ENCODE assay signal across 9 cellular contexts in the genomic region with DNA sequence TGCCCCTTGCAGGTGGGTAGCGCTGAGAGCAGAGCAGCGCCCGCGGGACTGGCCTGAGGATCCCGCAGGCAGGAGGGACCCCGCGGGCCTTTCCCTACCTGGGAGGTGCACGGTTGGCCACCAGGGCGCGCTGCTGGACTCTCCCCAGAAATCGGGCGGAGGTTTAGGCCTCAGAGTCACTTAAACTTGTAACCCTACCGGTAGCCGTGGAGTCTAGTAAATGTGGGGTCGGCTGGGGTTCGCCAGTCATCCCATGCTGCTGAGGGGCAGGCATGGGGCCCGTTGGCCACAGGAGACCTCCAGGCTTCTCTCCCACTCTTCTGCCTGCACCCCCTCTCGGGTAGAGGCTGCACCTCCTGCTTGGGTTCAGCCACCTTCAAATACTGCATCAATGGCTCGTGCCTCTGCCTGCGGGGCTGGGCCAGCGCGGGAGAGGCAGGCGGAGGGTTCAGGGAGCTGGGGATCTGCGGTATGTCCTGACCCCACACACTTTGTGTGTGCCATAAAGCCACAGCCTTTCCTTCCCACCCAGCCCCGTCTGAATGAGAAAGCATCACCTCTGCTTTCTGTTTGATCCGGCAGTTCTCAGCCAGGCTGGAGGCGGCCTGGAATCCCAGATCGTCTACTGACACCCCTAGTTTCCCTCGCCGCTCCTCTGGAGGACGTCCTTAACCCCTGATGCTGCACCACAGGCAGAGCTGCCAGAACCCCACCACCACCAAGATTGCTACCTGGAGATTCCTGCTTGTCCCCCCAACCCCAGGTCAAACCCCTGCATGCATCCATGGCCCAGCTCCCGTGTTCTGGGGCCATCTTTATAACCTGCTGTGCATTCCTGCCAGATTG. TPM values are rescaled to one million over a fixed set of nuclear protein-coding genes. Genes with fewer than 3 reads are reported as not detected.
DNase-seq lines count a peak whose midpoint lies in the region; ATAC-seq, FAIRE-seq and TF ChIP-seq lines count a peak whose summit lies in the region.
"Had no signal": no experiment of that assay in that cellular context is flagged by ENCODE, and none has a peak within 500 bp of the region (broad histone marks: within the 10 kb centered on the region; RNA-seq: fewer than 3 reads in every experiment).

No MANE protein-coding gene starts in this region.

- no peaks in the 10 kb centered on the region for H3K36me3 Mint-ChIP-seq in activated CD4-positive, alpha-beta T cell treated with anti-CD3 and anti-CD28 coated beads for 36 hours (ENCODE audit: low read depth)

- no peaks in the 10 kb centered on the region for H3K36me3 ChIP-seq in colonic mucosa

- peak; percentile 96 to 98 for ATAC-seq in A549
- ATAC-seq in GM18519 (IDR thresholded peaks at IDR 0.05; ENCODE audit: low FRiP score, unreplicated experiment), result peak; percentile 55
- peak; percentile 83 for ATAC-seq in HG03045 (IDR thresholded peaks at IDR 0.05; ENCODE audit: unreplicated experiment)
- ATAC-seq in activated CD4-positive, alpha-beta T cell treated with anti-CD3 and anti-CD28 coated beads for 36 hours, result peak; percentile 98

- CTCF ChIA-PET in A549 (lab: Yijun Ruan, JAX), result interaction anchor here (0.7 to 21.4 kb wide), 17 partner anchors 9 to 368 kb away, joined by 3 to 295 read pairs (median 4); a partner anchor contains a TSS
- CTCF ChIA-PET in activated CD4-positive, alpha-beta T cell treated with anti-CD3 and anti-CD28 coated beads for 36 hours (lab: Charles Lee), result interaction anchor here (0.7 to 9.0 kb wide), 17 partner anchors 7 to 367 kb away, joined by 3 to 165 read pairs (median 4); a partner anchor contains a TSS

- peaks cover 9% of the 10 kb centered on the region; the same call in 2 of the 3 replicates for H3K4me1 ChIP-seq in A549
- H3K4me1 ChIP-seq in colonic mucosa, result peaks cover 4% of the 10 kb centered on the region

- peak; percentile 59 to 75 for DNase-seq in A549 (ENCODE audit: low read depth in 1 of 2, low spot score in 1 of 2)
- DNase-seq in NCI-H460 (ENCODE audit: extremely low read depth, low read depth), result peak; percentile 69
- peak; percentile 95 for DNase-seq in activated CD4-positive, alpha-beta T cell treated with anti-CD3 and anti-CD28 coated beads for 36 hours
- peak; percentile 90 for DNase-seq in colonic mucosa
- DNase-seq in lung microvascular endothelial cell (ENCODE audit: low read depth in 2 of 2), result peak; percentile 74 to 78
- DNase-seq in stimulated activated CD8-positive, alpha-beta memory T cell treated with anti-CD3 and anti-CD28 coated beads, Interleukin-15, amount 100 ng/mL, for 24 hours (ENCODE audit: low read depth), result peak; percentile 79

- H3K4me1 Mint-ChIP-seq in activated CD4-positive, alpha-beta T cell treated with anti-CD3 and anti-CD28 coated beads for 36 hours, result peaks cover 10% of the 10 kb centered on the region

- no peak overlapping the region for H3K4me3 Mint-ChIP-seq in activated CD4-positive, alpha-beta T cell treated with anti-CD3 and anti-CD28 coated beads for 36 hours

- FAIRE-seq in A549 (lab: Jason Lieb, UNC), result no peak

- H3K9me3 ChIP-seq in A549 (no peaks in the 10 kb centered on the region), colonic mucosa (no peaks in the 10 kb centered on the region)

- no peaks in the 10 kb centered on the region for H3K9me3 Mint-ChIP-seq in activated CD4-positive, alpha-beta T cell treated with anti-CD3 and anti-CD28 coated beads for 36 hours (ENCODE audit: low read depth)

- POLR2A ChIA-PET in A549 (lab: Yijun Ruan, JAX), result no interaction called here
- POLR2A ChIA-PET in activated CD4-positive, alpha-beta T cell treated with anti-CD3 and anti-CD28 coated beads for 36 hours (lab: Charles Lee), result no interaction called here

- H3K27me3 Mint-ChIP-seq in activated CD4-positive, alpha-beta T cell treated with anti-CD3 and anti-CD28 coated beads for 36 hours, result no peaks in the 10 kb centered on the region

- no peak overlapping the region for H3K27ac Mint-ChIP-seq in activated CD4-positive, alpha-beta T cell treated with anti-CD3 and anti-CD28 coated beads for 36 hours

- TF ChIP-seq RAD21 in A549 (conservative IDR thresholded peaks at IDR 0.05 in 1 of 2, IDR thresholded peaks at IDR 0.05 in 1 of 2), result peak; percentile 67 to 74

- H3K27me3 ChIP-seq in colonic mucosa, result no peaks in the 10 kb centered on the region

- intact Hi-C loops in activated CD4-positive, alpha-beta T cell treated with anti-CD3 and anti-CD28 coated beads for 36 hours (cut with DNase I, micrococcal nuclease), result loop anchor here (1.0 to 2.0 kb wide), 6 partner anchors 13 to 341 kb away; a partner anchor contains a TSS
- intact Hi-C loops in colonic mucosa (cut with DNase I), result loop anchor here (2.0 kb wide), 1 partner anchor 129 kb away; no protein-coding TSS in a partner anchor

- 53% methylated on average over 18 of the region's 32 CpGs for WGBS in A549 (ENCODE audit: missing lambda C conversion rate)

- peak overlapping the region in 1 of 2 donors; percentile 46 for H3K9ac ChIP-seq in colonic mucosa (ENCODE audit: low read depth in 2 of 2, low read length in 2 of 2)

- no peak for TF ChIP-seq EP300 in A549 (IDR thresholded peaks at IDR 0.05)

- H3K27ac ChIP-seq in A549 (peak overlapping the region; percentile 73 to 80), colonic mucosa (no peak overlapping the region)

- peak; percentile 76 for TF ChIP-seq CTCF in A549 (IDR thresholded peaks at IDR 0.05)
- TF ChIP-seq CTCF in colonic mucosa (IDR thresholded peaks at IDR 0.05), result peak; percentile 91

- peak overlapping the region; percentile 71 for H3K4me2 ChIP-seq in A549

- H3K4me3 ChIP-seq in A549 (no peak overlapping the region), colonic mucosa (no peak overlapping the region)

- no peak for TF ChIP-seq POLR2A in A549 (IDR thresholded peaks at IDR 0.05; ENCODE audit: low read length)

TF ChIP-seq in A549, 52 proteins besides CTCF, POLR2A, EP300 and RAD21:
- TF ChIP-seq SMC3 (IDR thresholded peaks at IDR 0.05), result peak; percentile 75
- TF ChIP-seq CEBPB (IDR thresholded peaks at IDR 0.05), result no peak

RNA-seq across cellular contexts. Expression of a gene that starts 12.3 kb away (rescaled TPM):
- 17.2 and 21.7 TPM in 2 replicates for polyA plus RNA-seq in A549 (2011; rRNA removed)
- polyA plus RNA-seq in A549 (2012; cell fraction: cytosol; rRNA removed), result 15.3 and 15.8 TPM in 2 replicates
- polyA plus RNA-seq in A549 (2012; cell fraction: nucleus; rRNA removed), result 16.9 and 17.9 TPM in 2 replicates
- polyA plus RNA-seq in A549 (2017; fragmentation: RNase III; extraction: RNeasy Plus Mini Kit Qiagen cat#74134 plus additional on column Dnase treatment), result 13.0 to 14.3 TPM (median 13.6 TPM) in 3 replicates
- polyA minus RNA-seq in A549 (2011; rRNA and poly(A)+ RNA removed), result 10.2 and 16.7 TPM in 2 replicates
- 25.5 and 33.5 TPM in 2 replicates for total RNA-seq in NCI-H460 (2014; rRNA removed; shearing (Covaris generic))
- polyA plus RNA-seq in NCI-H460 (2014; cell fraction: nucleus; rRNA removed), result 44.1 and 57.5 TPM in 2 replicates
- total RNA-seq in activated CD4-positive, alpha-beta T cell treated with anti-CD3 and anti-CD28 coated beads for 36 hours, result 10 to 100 TPM; 18.1 to 20.6 TPM
- 10 to 100 TPM; 62.6 to 77.4 TPM for total RNA-seq in colonic mucosa
- total RNA-seq in lung microvascular endothelial cell, result 0.40 and 0.65 TPM in 2 replicates

RNA-seq across cellular contexts. Expression of a gene that starts 24.0 kb away (rescaled TPM):
- 19.3 and 31.5 TPM in 2 replicates for polyA plus RNA-seq in A549 (2011; rRNA removed)
- polyA plus RNA-seq in A549 (2012; cell fraction: cytosol; rRNA removed), result 29.0 and 34.3 TPM in 2 replicates
- 203 and 228 TPM in 2 replicates for polyA plus RNA-seq in A549 (2012; cell fraction: nucleus; rRNA removed)
- 39.4 to 51.7 TPM (median 47.2 TPM) in 3 replicates for polyA plus RNA-seq in A549 (2017; fragmentation: RNase III; extraction: RNeasy Plus Mini Kit Qiagen cat#74134 plus additional on column Dnase treatment)
- 44.2 and 55.3 TPM in 2 replicates for polyA minus RNA-seq in A549 (2011; rRNA and poly(A)+ RNA removed)
- total RNA-seq in NCI-H460 (2014; rRNA removed; shearing (Covaris generic)), result 33.3 and 39.5 TPM in 2 replicates
- 217 and 225 TPM in 2 replicates for polyA plus RNA-seq in NCI-H460 (2014; cell fraction: nucleus; rRNA removed)
- total RNA-seq in activated CD4-positive, alpha-beta T cell treated with anti-CD3 and anti-CD28 coated beads for 36 hours, result 10 to 100 TPM; 73.5 to 99.5 TPM
- 10 to 100 TPM; 28.0 to 60.3 TPM for total RNA-seq in colonic mucosa
- total RNA-seq in lung microvascular endothelial cell, result 25.3 and 26.8 TPM in 2 replicates

RNA-seq across cellular contexts. Expression of a gene that starts 24.2 kb away (rescaled TPM):
- polyA plus RNA-seq in A549 (2011; rRNA removed), result 0.16 and 0.20 TPM in 2 replicates
- polyA plus RNA-seq in A549 (2012; cell fraction: cytosol; rRNA removed), result 0.09 and 0.13 TPM in 2 replicates
- polyA plus RNA-seq in A549 (2012; cell fraction: nucleus; rRNA removed), result not detected in 2 replicates
- 0.25 TPM in 1 of 3 replicates, not detected in the others for polyA plus RNA-seq in A549 (2017; fragmentation: RNase III; extraction: RNeasy Plus Mini Kit Qiagen cat#74134 plus additional on column Dnase treatment)
- polyA minus RNA-seq in A549 (2011; rRNA and poly(A)+ RNA removed), result 0.29 and 0.74 TPM in 2 replicates
- not detected in 2 replicates for total RNA-seq in NCI-H460 (2014; rRNA removed; shearing (Covaris generic))
- polyA plus RNA-seq in NCI-H460 (2014; cell fraction: nucleus; rRNA removed), result not detected in 2 replicates
- total RNA-seq in activated CD4-positive, alpha-beta T cell treated with anti-CD3 and anti-CD28 coated beads for 36 hours, result under 1 TPM; 0.26 to 0.64 TPM
- total RNA-seq in colonic mucosa, result under 1 TPM in 1 of 2 donors, not detected in 1; 0.32 TPM
- total RNA-seq in lung microvascular endothelial cell, result under 0.01 and 0.22 TPM in 2 replicates

RNA-seq across cellular contexts. Expression of a gene that starts 24.2 kb away (rescaled TPM):
- polyA plus RNA-seq in A549 (2011; rRNA removed), result 4.8 and 6.0 TPM in 2 replicates
- polyA plus RNA-seq in A549 (2012; cell fraction: cytosol; rRNA removed), result 5.0 and 6.5 TPM in 2 replicates
- polyA plus RNA-seq in A549 (2012; cell fraction: nucleus; rRNA removed), result 20.1 and 25.5 TPM in 2 replicates
- 5.3 to 7.2 TPM (median 6.5 TPM) in 3 replicates for polyA plus RNA-seq in A549 (2017; fragmentation: RNase III; extraction: RNeasy Plus Mini Kit Qiagen cat#74134 plus additional on column Dnase treatment)
- polyA minus RNA-seq in A549 (2011; rRNA and poly(A)+ RNA removed), result 3.4 and 4.5 TPM in 2 replicates
- 9.8 and 11.8 TPM in 2 replicates for total RNA-seq in NCI-H460 (2014; rRNA removed; shearing (Covaris generic))
- 45.4 and 54.5 TPM in 2 replicates for polyA plus RNA-seq in NCI-H460 (2014; cell fraction: nucleus; rRNA removed)
- 10 to 100 TPM; 18.7 to 23.9 TPM for total RNA-seq in activated CD4-positive, alpha-beta T cell treated with anti-CD3 and anti-CD28 coated beads for 36 hours
- 10 to 100 TPM; 18.5 to 20.7 TPM for total RNA-seq in colonic mucosa
- total RNA-seq in lung microvascular endothelial cell, result 0.87 and 1.4 TPM in 2 replicates

RNA-seq across cellular contexts. Expression of a gene that starts 44.0 kb away (rescaled TPM):
- polyA plus RNA-seq in A549 (2011; rRNA removed), result 0.22 TPM in 1 of 2 replicates, not detected in the other
- not detected in 2 replicates for polyA plus RNA-seq in A549 (2012; cell fraction: cytosol; rRNA removed)
- polyA plus RNA-seq in A549 (2012; cell fraction: nucleus; rRNA removed), result not detected in 2 replicates
- not detected in 3 replicates for polyA plus RNA-seq in A549 (2017; fragmentation: RNase III; extraction: RNeasy Plus Mini Kit Qiagen cat#74134 plus additional on column Dnase treatment)
- 0.49 TPM in 1 of 2 replicates, not detected in the other for polyA minus RNA-seq in A549 (2011; rRNA and poly(A)+ RNA removed)
- 67.1 and 68.9 TPM in 2 replicates for total RNA-seq in NCI-H460 (2014; rRNA removed; shearing (Covaris generic))
- polyA plus RNA-seq in NCI-H460 (2014; cell fraction: nucleus; rRNA removed), result 65.4 and 75.2 TPM in 2 replicates
- 100 to 1,000 TPM in 1 of 2 experiments, 10 to 100 TPM in 1; 94.0 to 116 TPM for total RNA-seq in activated CD4-positive, alpha-beta T cell treated with anti-CD3 and anti-CD28 coated beads for 36 hours
- 10 to 100 TPM in 1 of 2 donors, not detected in 1; 46.1 TPM for total RNA-seq in colonic mucosa
- total RNA-seq in lung microvascular endothelial cell, result not detected in 2 replicates
- total RNA-seq: pulmonary artery endothelial cell had no signal

Comparison
In these comparisons a context has a peak if more than half of its experiments do, and no peak if none do; other contexts are left out.
1. RNA of a gene that starts 12.3 kb away (total RNA-seq): 62.6 to 77.4 TPM in colonic mucosa, 25.5 to 33.5 TPM in NCI-H460 and 18.1 to 20.6 TPM in activated CD4-positive, alpha-beta T cell treated with anti-CD3 and anti-CD28 coated beads for 36 hours; 0.40 to 0.65 TPM in lung microvascular endothelial cell; every median in the first group is over 10 times any median in the second.
2. Peak in every context shown above with its lines, with median percentiles within 50 percentile points of each other: ATAC-seq and DNase-seq.